In genomic region chr10:47988718-47989541, GRCh38 we compare ENCODE assay signal across 17 cellular contexts. TPM values are rescaled to one million over a fixed set of nuclear protein-coding genes. Genes with fewer than 3 reads are reported as not detected.
DNase-seq lines count a peak whose midpoint lies in the region; ATAC-seq, FAIRE-seq and TF ChIP-seq lines count a peak whose summit lies in the region.
"Not testable (repeated sequence)": the region's sequence is repeated elsewhere in the genome, so short reads cannot be mapped to it uniquely, and the experiment has no call there.
"Had no signal": no experiment of that assay in that cellular context is flagged by ENCODE, and none has a peak within 500 bp of the region (broad histone marks: within the 10 kb centered on the region; RNA-seq: fewer than 3 reads in every experiment).

No MANE protein-coding gene starts in this region.

- H2AFZ ChIP-seq in HCT116 (ENCODE audit: low read depth, low read length, poor library complexity, severe bottlenecking); keratinocyte (ENCODE audit: control insufficient read depth, low read length); osteoblast (ENCODE audit: low read length): not testable (repeated sequence)

- TF ChIP-seq RAD21 in HCT116 (IDR thresholded peaks at IDR 0.05; ENCODE audit: low read depth), result not testable (repeated sequence)

- H3K27ac ChIP-seq in HCT116 (ENCODE audit: low read depth, low read length), result not testable (repeated sequence)
- H3K27ac ChIP-seq in epithelial cell of prostate, result peak overlapping the region; percentile 91
- H3K27ac ChIP-seq in keratinocyte (ENCODE audit: control insufficient read depth, insufficient read depth, low read length), result peak overlapping the region; percentile 71
- peak overlapping the region; percentile 41 for H3K27ac ChIP-seq in osteoblast (ENCODE audit: low read depth, low read length)

- CTCF ChIA-PET in Calu3 (lab: Charles Lee); HCT116 (lab: Charles Lee): not testable (repeated sequence)

- not testable (repeated sequence) for H3K4me2 ChIP-seq in HCT116 (ENCODE audit: low read length); osteoblast (ENCODE audit: insufficient read depth, low read length)
- peak overlapping the region; percentile 22 for H3K4me2 ChIP-seq in keratinocyte (ENCODE audit: control insufficient read depth, extremely low read depth, insufficient read depth, low read depth, low read length)

- not testable (repeated sequence) for H3K9me3 Mint-ChIP-seq in Calu3 (ENCODE audit: low read depth, unreplicated experiment)

- H3K36me3 ChIP-seq in HCT116 (ENCODE audit: control insufficient read depth in 1 of 2, insufficient read depth in 2 of 2, low read length in 2 of 2); keratinocyte (ENCODE audit: control insufficient read depth in 2 of 2, extremely low read depth in 1 of 2, insufficient read depth in 2 of 2, low read length in 2 of 2); osteoblast (ENCODE audit: insufficient read depth, low read length): not testable (repeated sequence)

- H3K27me3 ChIP-seq in HCT116 (ENCODE audit: insufficient read depth, low read length); keratinocyte (ENCODE audit: control insufficient read depth, extremely low read depth, insufficient read depth, low read length); osteoblast (ENCODE audit: insufficient read depth, low read length): not testable (repeated sequence)

- H3K9me1 ChIP-seq in keratinocyte (ENCODE audit: control insufficient read depth, extremely low read depth, insufficient read depth, low read length), result not testable (repeated sequence)

- H3K9me2 ChIP-seq in HCT116 (ENCODE audit: insufficient read depth), result not testable (repeated sequence)

- not testable (repeated sequence) for H3K79me2 ChIP-seq in HCT116 (ENCODE audit: insufficient read depth, low read length); keratinocyte (ENCODE audit: control insufficient read depth, insufficient read depth, low read length); osteoblast (ENCODE audit: insufficient read depth, low read length)

- H3K4me3 ChIP-seq in HCT116 (replicated peaks in 1 of 2; ENCODE audit: low read depth in 1 of 2, low read length in 2 of 2); keratinocyte (ENCODE audit: control insufficient read depth in 2 of 3, extremely low read depth in 1 of 3, insufficient read depth in 2 of 3, low read depth in 1 of 3, low read length in 3 of 3); osteoblast (ENCODE audit: insufficient read depth, low read length): not testable (repeated sequence)

- peak overlapping the region; percentile 45 for H3K4me3 Mint-ChIP-seq in Calu3 (ENCODE audit: low read depth, unreplicated experiment)

- not testable (repeated sequence) for H3K9ac ChIP-seq in HCT116 (ENCODE audit: low read length)
- H3K9ac ChIP-seq in keratinocyte (ENCODE audit: control insufficient read depth, extremely low read depth, insufficient read depth, low read length), result peak overlapping the region; percentile 50

- H3K27me3 Mint-ChIP-seq in Calu3 (ENCODE audit: unreplicated experiment), result not testable (repeated sequence)

- not testable (repeated sequence) for TF ChIP-seq CTCF in Calu3 (IDR thresholded peaks at IDR 0.05; ENCODE audit: unreplicated experiment); HCT116 (IDR thresholded peaks at IDR 0.05 in 2 of 3, conservative IDR thresholded peaks at IDR 0.05 in 1 of 3; ENCODE audit: borderline replicate concordance in 1 of 3, insufficient read depth in 1 of 3, low read depth in 2 of 3, low read length in 2 of 3); keratinocyte (optimal IDR thresholded peaks at IDR 0.05 in 1 of 3, IDR thresholded peaks at IDR 0.05 in 1 of 3, conservative IDR thresholded peaks at IDR 0.05 in 1 of 3; ENCODE audit: extremely low read depth in 1 of 3, insufficient read depth in 2 of 3, low read length in 3 of 3); osteoblast (IDR thresholded peaks at IDR 0.05; ENCODE audit: extremely low read depth, low read depth, low read length)

- peak; percentile 48 for DNase-seq in Calu3
- DNase-seq in HCT116 (ENCODE audit: low read depth, low spot score); RCC 7860 (ENCODE audit: low spot score): not testable (repeated sequence)
- peak; percentile 95 for DNase-seq in amniotic epithelial cell (ENCODE audit: low read depth)
- DNase-seq in epithelial cell of prostate (ENCODE audit: low read depth, low spot score), result peak; percentile 96
- peak; percentile 57 for DNase-seq in keratinocyte (ENCODE audit: low read depth, low spot score)
- DNase-seq in osteoblast (ENCODE audit: insufficient read length, low spot score, missing footprints), result peak; percentile 0

- not testable (repeated sequence) for H4K20me1 ChIP-seq in HCT116 (ENCODE audit: insufficient read depth); keratinocyte (ENCODE audit: control insufficient read depth, extremely low read depth, insufficient read depth, low read length); osteoblast (ENCODE audit: insufficient read depth, low read length)

- BruUV-seq in Calu3 (replicated peaks; lab: Mats Ljungman, UMichigan), result TSS peak; percentile 6
- BruUV-seq in HCT116 (replicated peaks; lab: Mats Ljungman, UMichigan), result not testable (repeated sequence)

- H3K4me1 Mint-ChIP-seq in Calu3 (ENCODE audit: low read depth, unreplicated experiment), result peaks cover 14% of the 10 kb centered on the region

- not testable (repeated sequence) for TF ChIP-seq POLR2A in HCT116 (IDR thresholded peaks at IDR 0.05; ENCODE audit: borderline replicate concordance, extremely low read depth, insufficient read depth, insufficient read length)

- intact Hi-C loops in Calu3 (cut with micrococcal nuclease; ENCODE audit: unreplicated experiment); HCT116 (cut with micrococcal nuclease): not testable (repeated sequence)

- RAD21 ChIA-PET in HCT116 (lab: Charles Lee; ENCODE audit: low non-redundant PET in 1 of 2, low total read pairs in 2 of 2, uncharacterized antibody in 2 of 2, unreplicated experiment in 2 of 2), result not testable (repeated sequence)

- H3K36me3 Mint-ChIP-seq in Calu3 (ENCODE audit: insufficient read depth, unreplicated experiment), result not testable (repeated sequence)

- H3K9me3 ChIP-seq in HCT116 (ENCODE audit: control insufficient read depth in 1 of 2, insufficient read depth in 1 of 2, low read depth in 1 of 2, low read length in 2 of 2); keratinocyte (ENCODE audit: control insufficient read depth, low read depth, low read length); osteoblast (ENCODE audit: low read depth, low read length): not testable (repeated sequence)

- POLR2A ChIA-PET in HCT116 (lab: Charles Lee), result not testable (repeated sequence)

- ATAC-seq in HCT116, result peak; percentile 5; the same call in 1 of the 2 replicates

- peak; percentile 98 for FAIRE-seq in RCC 7860 (lab: Jason Lieb, UNC)
- FAIRE-seq in keratinocyte (lab: Jason Lieb, UNC), result not testable (repeated sequence)

- peak overlapping the region; percentile 60 for H3K27ac Mint-ChIP-seq in Calu3 (ENCODE audit: unreplicated experiment)

- H3K4me1 ChIP-seq in HCT116 (ENCODE audit: control insufficient read depth in 1 of 2, insufficient read depth in 2 of 2, low read length in 2 of 2); keratinocyte (ENCODE audit: control insufficient read depth, extremely low read depth, insufficient read depth, low read length); osteoblast (ENCODE audit: insufficient read depth, low read length): not testable (repeated sequence)

- dilution Hi-C loops in keratinocyte (cut with MboI; ENCODE audit: extremely low pct_ligation_motif_present, low sequenced_read_pairs), result not testable (repeated sequence)

RNA-seq across cellular contexts. Expression of gene FAM25C, which starts 10.7 kb away (rescaled TPM):
- not detected in 2 replicates for total RNA-seq in Calu3 (2022)
- not detected for total RNA-seq in HCT116 (2021; ENCODE audit: unreplicated experiment)
- polyA plus RNA-seq in HCT116 (2012), result not detected in 2 replicates
- 4.8 to 28.2 TPM (median 26.2 TPM) in 3 replicates for polyA plus RNA-seq in keratinocyte
- polyA plus RNA-seq in keratinocyte (2011; ENCODE audit: low read depth), result 42.0 TPM
- polyA plus RNA-seq in keratinocyte (2011; cell fraction: cytosol; rRNA removed), result 14.4 and 47.4 TPM in 2 replicates
- polyA plus RNA-seq in keratinocyte (2011; cell fraction: nucleus; rRNA removed), result 7.7 and 23.2 TPM in 2 replicates
- polyA plus RNA-seq in keratinocyte (2012; ENCODE audit: low replicate concordance), result 7.7 TPM in 1 of 2 replicates, not detected in the other
- 1.6 to 3.3 TPM (median 2.7 TPM) in 3 replicates for polyA minus RNA-seq in keratinocyte
- polyA minus RNA-seq in keratinocyte (2011; cell fraction: cytosol; rRNA and poly(A)+ RNA removed), result not detected
- polyA minus RNA-seq in keratinocyte (2011; cell fraction: nucleus; rRNA and poly(A)+ RNA removed), result 6.7 TPM in 1 of 2 replicates, not detected in the other
- total RNA-seq in osteoblast, result not detected in 2 replicates
- total RNA-seq: activated CD8-positive, alpha-beta memory T cell treated with anti-CD3 and anti-CD28 coated beads for 36 hours; cardiac muscle cell; heart left ventricle; HepG2; liver; neural crest cell; Peyer's patch; posterior vena cava; thyroid gland had no signal
- polyA plus RNA-seq: adipose tissue, cardiac muscle cell, heart left ventricle, HepG2, liver had no signal
